ENCODE assay signal across 17 cellular contexts in the genomic region with DNA sequence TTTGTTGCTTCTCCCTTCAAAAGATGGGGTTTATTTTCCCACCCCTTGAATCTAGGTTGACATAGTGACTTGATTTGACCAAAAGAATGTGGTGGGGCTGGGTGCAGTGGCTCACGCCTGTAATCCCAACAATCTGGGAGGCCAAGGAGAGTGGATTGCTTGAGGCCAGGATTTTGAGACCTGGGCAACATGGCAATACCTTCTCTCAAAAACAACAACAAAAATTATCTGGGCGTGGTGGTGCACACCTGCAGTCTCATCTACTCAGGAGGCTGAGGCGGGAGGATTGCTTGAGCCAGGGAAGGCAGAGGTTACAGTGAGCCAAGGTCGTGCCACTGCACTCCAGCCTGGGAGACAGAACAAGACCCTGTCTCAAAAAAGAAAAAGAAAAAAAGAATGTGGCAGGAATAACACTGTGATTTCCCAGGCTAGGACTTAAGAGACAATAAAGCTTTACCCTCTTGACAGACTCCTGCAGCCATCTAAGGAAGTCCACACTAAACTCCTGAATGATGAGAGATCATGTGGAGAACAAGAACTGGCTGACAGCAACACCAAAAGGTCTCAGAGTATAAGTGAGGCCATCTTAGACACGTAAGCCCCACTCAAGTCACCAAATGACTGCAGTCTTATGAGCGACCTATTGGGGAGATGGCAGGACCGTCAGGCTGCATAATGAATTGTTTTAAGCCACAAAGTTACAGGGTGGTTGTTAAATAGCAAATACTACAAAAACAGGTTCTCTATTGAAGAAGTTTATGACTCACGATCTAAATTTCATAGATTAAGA. TPM values are rescaled to one million over a fixed set of nuclear protein-coding genes. Genes with fewer than 3 reads are reported as not detected.
DNase-seq lines count a peak whose midpoint lies in the region; ATAC-seq, FAIRE-seq and TF ChIP-seq lines count a peak whose summit lies in the region.
"Had no signal": no experiment of that assay in that cellular context is flagged by ENCODE, and none has a peak within 500 bp of the region (broad histone marks: within the 10 kb centered on the region; RNA-seq: fewer than 3 reads in every experiment).

No MANE protein-coding gene starts in this region.

- DNase-seq in heart left ventricle (no peak), cardiac septum (ENCODE audit: low spot score) (no peak), K562 (ENCODE audit: extremely low read depth in 1 of 4, low spot score in 3 of 4) (peak; percentile 32 to 71 (median 46)), lung (ENCODE audit: low spot score) (no peak), aorta (no peak), NCI-H1417 (lab: John Stamatoyannopoulos, UW) (no peak)
- DNase-seq: activated gamma-delta T cell; caudate nucleus; NCI-H1930; NCI-H774; stimulated activated naive CD4-positive, alpha-beta T cell had no signal

- H3K4me1 ChIP-seq in heart left ventricle (peaks cover 0 to 51% (median 27%) of the 10 kb centered on the region in 12 donors), K562 (replicated peaks in 1 of 2; ENCODE audit: control insufficient read depth in 2 of 2, insufficient read depth in 2 of 2, low read length in 2 of 2) (peaks cover 4 to 20% of the 10 kb centered on the region in 2 experiments; a peak in 3 of 5 replicates), lung (ENCODE audit: control insufficient read depth in 2 of 2, insufficient read depth in 2 of 2, low read length in 2 of 2) (peaks cover 4 to 18% of the 10 kb centered on the region in 2 donors), aorta (ENCODE audit: control insufficient read depth in 1 of 2, insufficient read depth in 2 of 2, low read length in 2 of 2) (peaks cover 0 to 2% of the 10 kb centered on the region in 2 donors)

- ATAC-seq in heart left ventricle (peak in 2 of 4 donors; percentile 15 to 41), K562 (peak; percentile 82), lung (ENCODE audit: insufficient read depth, low FRiP score) (no peak), aorta (ENCODE audit: low FRiP score) (no peak), HG03520 (IDR thresholded peaks at IDR 0.05; ENCODE audit: unreplicated experiment) (no peak), GM18867 (IDR thresholded peaks at IDR 0.05; ENCODE audit: unreplicated experiment) (no peak)
- ATAC-seq: HCT116 had no signal

- CTCF ChIA-PET in K562 (lab: Yijun Ruan, JAX; ENCODE audit: low intra/inter-chr PET ratio), result no interaction called here

- POLR2A ChIA-PET in K562 (lab: Yijun Ruan, JAX), result interaction anchor here (0.7 to 1.2 kb wide), 3 partner anchors 9 to 99 kb away, joined by 3 to 4 read pairs (median 3); no protein-coding TSS in a partner anchor

- no peak for TF ChIP-seq POLR2A in heart left ventricle (IDR thresholded peaks at IDR 0.05)
- no peak for TF ChIP-seq POLR2A in K562 (conservative IDR thresholded peaks at IDR 0.05)

- H3K4me3 ChIP-seq in heart left ventricle, result peak overlapping the region in 1 of 12 donors; percentile 32
- no peak overlapping the region for H3K4me3 ChIP-seq in K562
- no peak overlapping the region for H3K4me3 ChIP-seq in lung
- H3K4me3 ChIP-seq in aorta (ENCODE audit: low read length in 2 of 2), result no peak overlapping the region

- H3K9me1 ChIP-seq in K562 (ENCODE audit: control insufficient read depth, insufficient read depth, low read length), result no peaks in the 10 kb centered on the region

- H3K9ac ChIP-seq in K562 (ENCODE audit: insufficient read depth in 1 of 2, low read depth in 2 of 2, low read length in 2 of 2), result peak overlapping the region in 1 of 2 experiments; percentile 66; a peak in 2 of 4 replicates

- H3K27ac ChIP-seq in heart left ventricle (peak overlapping the region in 9 of 12 donors; percentile 13 to 66 (median 50)), K562 (ENCODE audit: extremely low read depth, low read depth, low read length) (peak overlapping the region; percentile 82), lung (ENCODE audit: low read depth in 1 of 2, low read length in 1 of 2) (peak overlapping the region; percentile 14 to 35), aorta (ENCODE audit: low read depth in 1 of 2, low read length in 2 of 2) (peak overlapping the region; percentile 42 to 82)

- WGBS in heart left ventricle, 4 donors, result 81 to 89% (median 87%) methylated on average over 8 of the region's 8 CpGs
- 48% methylated on average over 8 of the region's 8 CpGs for WGBS in K562 (ENCODE audit: insufficient coverage, low coverage, missing lambda C conversion rate)
- WGBS in lung, 2 donors, result 81 to 82% methylated on average over 8 of the region's 8 CpGs
- 39 to 52% methylated on average over 8 of the region's 8 CpGs for WGBS in aorta, 2 donors

- H3K27me3 ChIP-seq in heart left ventricle, result no peaks in the 10 kb centered on the region
- H3K27me3 ChIP-seq in K562 (ENCODE audit: control insufficient read depth in 2 of 2, insufficient read depth in 2 of 2, low read length in 2 of 2), result no peaks in the 10 kb centered on the region
- no peaks in the 10 kb centered on the region for H3K27me3 ChIP-seq in lung (ENCODE audit: control insufficient read depth, insufficient read depth)
- H3K27me3 ChIP-seq in aorta (ENCODE audit: control insufficient read depth in 1 of 2, insufficient read depth in 2 of 2, low read length in 1 of 2), result no peaks in the 10 kb centered on the region

- TF ChIP-seq RAD21 in K562 (CRISPR knock-in tag; conservative IDR thresholded peaks at IDR 0.05 in 1 of 2, IDR thresholded peaks at IDR 0.05 in 1 of 2), result no peak

- peak; percentile 85 for FAIRE-seq in K562 (lab: Jason Lieb, UNC)
- FAIRE-seq: A204.1, D721Med, TTC549 had no signal

- in situ Hi-C loops in K562 (cut with MboI), result no loop called here

- TF ChIP-seq EP300 in K562 (IDR thresholded peaks at IDR 0.05; ENCODE audit: low read length), result no peak

- intact Hi-C loops in heart left ventricle (cut with DNase I), result no loop called here
- intact Hi-C loops in cardiac septum (cut with DNase I), result no loop called here
- intact Hi-C loops in K562 (cut with micrococcal nuclease), result no loop called here
- intact Hi-C loops in aorta (cut with DNase I), result no loop called here

- H3K36me3 ChIP-seq in heart left ventricle, result peaks cover 0 to under 1% (median 0%) of the 10 kb centered on the region in 9 donors
- H3K36me3 ChIP-seq in K562 (ENCODE audit: control insufficient read depth, insufficient read depth, low read length), result no peaks in the 10 kb centered on the region
- no peaks in the 10 kb centered on the region for H3K36me3 ChIP-seq in lung (ENCODE audit: control insufficient read depth in 2 of 2, insufficient read depth in 2 of 2, low read length in 2 of 2)
- H3K36me3 ChIP-seq in aorta (ENCODE audit: control insufficient read depth in 1 of 2, insufficient read depth in 2 of 2, low read length in 1 of 2), result no peaks in the 10 kb centered on the region

- H3K9me3 ChIP-seq in heart left ventricle, result no peaks in the 10 kb centered on the region
- H3K9me3 ChIP-seq in K562 (replicated peaks; ENCODE audit: control insufficient read depth, insufficient read depth, low read depth, low read length), result no peaks in the 10 kb centered on the region
- no peaks in the 10 kb centered on the region for H3K9me3 ChIP-seq in lung (ENCODE audit: control insufficient read depth in 2 of 2, insufficient read depth in 1 of 2, low read length in 1 of 2)
- H3K9me3 ChIP-seq in aorta (ENCODE audit: control insufficient read depth, low read length), result no peaks in the 10 kb centered on the region

- H3K79me2 ChIP-seq in K562 (ENCODE audit: control insufficient read depth, insufficient read depth, low read length), result peaks cover 50% of the 10 kb centered on the region

- H3K4me2 ChIP-seq in K562 (ENCODE audit: insufficient read depth, low read length), result peak overlapping the region; percentile 15; the same call in 1 of the 2 replicates

- no peaks in the 10 kb centered on the region for H4K20me1 ChIP-seq in K562 (replicated peaks; ENCODE audit: control insufficient read depth, insufficient read depth, low read length)

- no TSS peak for BruUV-seq in K562 (replicated peaks; lab: Mats Ljungman, UMichigan)

- no peak for TF ChIP-seq CTCF in heart left ventricle (IDR thresholded peaks at IDR 0.05)
- no peak for TF ChIP-seq CTCF in K562 (IDR thresholded peaks at IDR 0.05 in 2 of 3, conservative IDR thresholded peaks at IDR 0.05 in 1 of 3; ENCODE audit: insufficient read depth in 2 of 3, low read depth in 1 of 3, low read length in 3 of 3)
- no peak for TF ChIP-seq CTCF in lung (IDR thresholded peaks at IDR 0.05; ENCODE audit: control extremely low read depth, extremely low read depth)

- H2AFZ ChIP-seq in K562 (ENCODE audit: low read depth, low read length), result peak overlapping the region; percentile 91

TF ChIP-seq in K562, 482 proteins besides CTCF, POLR2A, EP300 and RAD21 (continues in another document):
- peak; percentile 43 for TF ChIP-seq MEIS2 (IDR thresholded peaks at IDR 0.05; ENCODE audit: partially characterized antibody)

RNA-seq across cellular contexts. Expression of a gene that starts 37.0 kb away (rescaled TPM):
- total RNA-seq in heart left ventricle, result 10 to 100 TPM in 8 of 9 donors, 1 to 10 TPM in 1; 9.7 to 21.9 (median 15.3) TPM
- polyA plus RNA-seq in heart left ventricle, result 1 to 10 TPM; 3.1 to 3.9 TPM
- total RNA-seq in cardiac septum, result 11.0 TPM
- total RNA-seq in K562 (2011; cell fraction: chromatin; rRNA removed; ENCODE audit: low replicate concordance), result 21.3 and 41.9 TPM in 2 replicates
- 11.3 and 12.9 TPM in 2 replicates for total RNA-seq in K562 (2011; cell fraction: nucleolus; rRNA removed)
- total RNA-seq in K562 (2011; cell fraction: nucleoplasm; rRNA removed), result 24.6 and 38.2 TPM in 2 replicates
- 5.1 and 6.9 TPM in 2 replicates for total RNA-seq in K562 (2014; rRNA removed)
- total RNA-seq in K562 (2014; rRNA removed; fragmentation: Illumina TruSeq; extraction: Trizol), result 8.6 and 11.7 TPM in 2 replicates
- 5.6 and 6.3 TPM in 2 replicates for total RNA-seq in K562 (2015; rRNA removed; fragmentation: Illumina TruSeq; extraction: Trizol)
- 13.6 and 15.1 TPM in 2 replicates for total RNA-seq in K562 (2021)
- 9.4 and 10.4 TPM in 2 replicates for polyA plus RNA-seq in K562 (2011; rRNA removed)
- 7.3 and 7.9 TPM in 2 replicates for polyA plus RNA-seq in K562 (2011; cell fraction: cytosol; rRNA removed)
- polyA plus RNA-seq in K562 (2011; cell fraction: nucleus; rRNA removed), result 9.1 and 10.9 TPM in 2 replicates
- 4.6 and 6.6 TPM in 2 replicates for polyA plus RNA-seq in K562 (2012)
- polyA plus RNA-seq in K562 (2014; fragmentation: Illumina TruSeq; extraction: Trizol), result 6.2 and 6.3 TPM in 2 replicates
- 1 to 10 TPM; 1.8 to 3.0 TPM for polyA plus RNA-seq in K562 (2014; fragmentation: Nextera tagmentation; extraction: Ambion mirVana)
- 4.5 and 4.7 TPM in 2 replicates for polyA plus RNA-seq in K562 (2014; rRNA removed)
- polyA minus RNA-seq in K562 (2011; rRNA and poly(A)+ RNA removed), result 18.0 and 22.0 TPM in 2 replicates
- polyA minus RNA-seq in K562 (2011; cell fraction: cytosol; rRNA and poly(A)+ RNA removed), result 10.3 and 10.8 TPM in 2 replicates
- 3.2 and 5.2 TPM in 2 replicates for polyA minus RNA-seq in K562 (2011; cell fraction: nucleus; rRNA and poly(A)+ RNA removed)
- 10 to 100 TPM; 19.0 to 31.7 TPM for total RNA-seq in lung
- polyA plus RNA-seq in lung, result 1 to 10 TPM; 3.2 to 4.0 TPM
- 10 to 100 TPM; 22.0 to 29.8 TPM for total RNA-seq in aorta
- 1 to 10 TPM; 2.9 to 4.1 TPM for polyA plus RNA-seq in aorta

Comparison
In these comparisons a context has a peak if more than half of its experiments do, and no peak if none do; other contexts are left out.
1. DNase-seq: peak in K562 (4 of 4); none in heart left ventricle (0 of 5), cardiac septum (single experiment), lung (single experiment), aorta (0 of 2) and NCI-H1417 (0 of 3).
2. H3K27ac ChIP-seq: peak in every context shown above with its lines; median percentile 82 in K562; 62 in aorta; 50 in heart left ventricle; 24 in lung.